ENCODE assay signal across 1 cellular context in genomic region chr12:3200032-3200617, GRCh38.
A peak's percentile ranks its signal among the peaks of the same experiment; 100 is the strongest.
TF ChIP-seq lines count a peak whose summit lies in the region.

No MANE protein-coding gene starts in this region.

TF ChIP-seq in IMR-90, 13 proteins besides CTCF, POLR2A, EP300 and RAD21:
- no peak for TF ChIP-seq CHD1 (IDR thresholded peaks at IDR 0.05; ENCODE audit: low read depth, low read length)
- peak; percentile 56; the same call in 1 of the 2 replicates for TF ChIP-seq MAZ (IDR thresholded peaks at IDR 0.05; ENCODE audit: borderline replicate concordance, low read depth, low read length)
- no peak for TF ChIP-seq ELK1 (IDR thresholded peaks at IDR 0.05; ENCODE audit: borderline replicate concordance, low read depth, low read length)
